Comparison of ENCODE assay signal across 1 cellular context in the genomic region with DNA sequence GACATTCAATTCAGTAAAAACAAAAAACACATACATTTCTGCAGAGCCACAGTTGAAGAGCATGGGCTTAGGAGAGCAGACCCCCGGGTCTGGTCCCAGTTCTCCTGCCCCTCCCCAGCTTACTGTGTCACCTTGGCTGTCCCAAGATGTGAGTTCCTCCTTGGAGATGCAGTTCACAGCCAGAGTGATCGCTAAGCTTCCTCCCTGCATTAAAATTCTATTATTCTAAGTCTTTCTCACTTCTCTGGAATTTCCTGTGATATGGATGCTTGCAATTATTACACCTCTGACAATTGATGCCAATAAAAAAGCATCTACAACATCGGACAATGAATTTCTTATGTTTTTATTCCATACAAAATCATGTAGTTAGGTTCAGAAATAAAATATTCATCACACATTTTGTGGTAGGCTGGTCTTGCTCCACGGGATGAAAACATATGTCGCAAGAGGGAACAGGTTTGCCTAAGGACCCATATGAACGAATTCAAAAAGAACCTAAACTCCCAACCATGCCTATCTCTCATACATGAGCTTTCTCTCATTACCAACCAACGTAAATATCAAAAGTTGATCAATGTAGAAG.
TF ChIP-seq lines count a peak whose summit lies in the region.

No MANE protein-coding gene starts in this region.

TF ChIP-seq in K562, 482 proteins besides CTCF, POLR2A, EP300 and RAD21 (continued from another document):
- TF ChIP-seq, protein P1, sequence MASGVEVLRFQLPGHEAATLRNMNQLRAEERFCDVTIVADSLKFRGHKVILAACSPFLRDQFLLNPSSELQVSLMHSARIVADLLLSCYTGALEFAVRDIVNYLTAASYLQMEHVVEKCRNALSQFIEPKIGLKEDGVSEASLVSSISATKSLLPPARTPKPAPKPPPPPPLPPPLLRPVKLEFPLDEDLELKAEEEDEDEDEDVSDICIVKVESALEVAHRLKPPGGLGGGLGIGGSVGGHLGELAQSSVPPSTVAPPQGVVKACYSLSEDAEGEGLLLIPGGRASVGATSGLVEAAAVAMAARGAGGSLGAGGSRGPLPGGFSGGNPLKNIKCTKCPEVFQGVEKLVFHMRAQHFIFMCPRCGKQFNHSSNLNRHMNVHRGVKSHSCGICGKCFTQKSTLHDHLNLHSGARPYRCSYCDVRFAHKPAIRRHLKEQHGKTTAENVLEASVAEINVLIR (CRISPR knock-in tag; IDR thresholded peaks at IDR 0.05): no peak
- TF ChIP-seq BACH1 (tag; IDR thresholded peaks at IDR 0.05) (no peak), TCF7 (IDR thresholded peaks at IDR 0.05; ENCODE audit: borderline replicate concordance) (no peak), CEBPG (CRISPR knock-in tag; IDR thresholded peaks at IDR 0.05) (no peak), CEBPG (tag; conservative IDR thresholded peaks at IDR 0.05 in 1 of 2, IDR thresholded peaks at IDR 0.05 in 1 of 2) (peak in 1 of 2 experiments; percentile 53; a peak in 3 of 4 replicates), ETV5 (CRISPR knock-in tag; IDR thresholded peaks at IDR 0.05; ENCODE audit: low read depth) (no peak), MIER1 (IDR thresholded peaks at IDR 0.05; ENCODE audit: low read depth) (no peak), STAG1 (CRISPR knock-in tag; IDR thresholded peaks at IDR 0.05; ENCODE audit: borderline replicate concordance) (no peak), CEBPB (tag; IDR thresholded peaks at IDR 0.05) (peak; percentile 78), SUPT5H (IDR thresholded peaks at IDR 0.05) (no peak)
- TF ChIP-seq, protein P2, sequence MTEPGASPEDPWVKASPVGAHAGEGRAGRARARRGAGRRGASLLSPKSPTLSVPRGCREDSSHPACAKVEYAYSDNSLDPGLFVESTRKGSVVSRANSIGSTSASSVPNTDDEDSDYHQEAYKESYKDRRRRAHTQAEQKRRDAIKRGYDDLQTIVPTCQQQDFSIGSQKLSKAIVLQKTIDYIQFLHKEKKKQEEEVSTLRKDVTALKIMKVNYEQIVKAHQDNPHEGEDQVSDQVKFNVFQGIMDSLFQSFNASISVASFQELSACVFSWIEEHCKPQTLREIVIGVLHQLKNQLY (CRISPR knock-in tag; conservative IDR thresholded peaks at IDR 0.05): no peak
- TF ChIP-seq, protein P3, sequence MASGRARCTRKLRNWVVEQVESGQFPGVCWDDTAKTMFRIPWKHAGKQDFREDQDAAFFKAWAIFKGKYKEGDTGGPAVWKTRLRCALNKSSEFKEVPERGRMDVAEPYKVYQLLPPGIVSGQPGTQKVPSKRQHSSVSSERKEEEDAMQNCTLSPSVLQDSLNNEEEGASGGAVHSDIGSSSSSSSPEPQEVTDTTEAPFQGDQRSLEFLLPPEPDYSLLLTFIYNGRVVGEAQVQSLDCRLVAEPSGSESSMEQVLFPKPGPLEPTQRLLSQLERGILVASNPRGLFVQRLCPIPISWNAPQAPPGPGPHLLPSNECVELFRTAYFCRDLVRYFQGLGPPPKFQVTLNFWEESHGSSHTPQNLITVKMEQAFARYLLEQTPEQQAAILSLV (tag; IDR thresholded peaks at IDR 0.05): no peak
- TF ChIP-seq, protein P4, sequence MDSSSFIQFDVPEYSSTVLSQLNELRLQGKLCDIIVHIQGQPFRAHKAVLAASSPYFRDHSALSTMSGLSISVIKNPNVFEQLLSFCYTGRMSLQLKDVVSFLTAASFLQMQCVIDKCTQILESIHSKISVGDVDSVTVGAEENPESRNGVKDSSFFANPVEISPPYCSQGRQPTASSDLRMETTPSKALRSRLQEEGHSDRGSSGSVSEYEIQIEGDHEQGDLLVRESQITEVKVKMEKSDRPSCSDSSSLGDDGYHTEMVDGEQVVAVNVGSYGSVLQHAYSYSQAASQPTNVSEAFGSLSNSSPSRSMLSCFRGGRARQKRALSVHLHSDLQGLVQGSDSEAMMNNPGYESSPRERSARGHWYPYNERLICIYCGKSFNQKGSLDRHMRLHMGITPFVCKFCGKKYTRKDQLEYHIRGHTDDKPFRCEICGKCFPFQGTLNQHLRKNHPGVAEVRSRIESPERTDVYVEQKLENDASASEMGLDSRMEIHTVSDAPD (CRISPR knock-in tag; IDR thresholded peaks at IDR 0.05): no peak
